Comparison of ENCODE assay signal across 9 cellular contexts in the genomic region with DNA sequence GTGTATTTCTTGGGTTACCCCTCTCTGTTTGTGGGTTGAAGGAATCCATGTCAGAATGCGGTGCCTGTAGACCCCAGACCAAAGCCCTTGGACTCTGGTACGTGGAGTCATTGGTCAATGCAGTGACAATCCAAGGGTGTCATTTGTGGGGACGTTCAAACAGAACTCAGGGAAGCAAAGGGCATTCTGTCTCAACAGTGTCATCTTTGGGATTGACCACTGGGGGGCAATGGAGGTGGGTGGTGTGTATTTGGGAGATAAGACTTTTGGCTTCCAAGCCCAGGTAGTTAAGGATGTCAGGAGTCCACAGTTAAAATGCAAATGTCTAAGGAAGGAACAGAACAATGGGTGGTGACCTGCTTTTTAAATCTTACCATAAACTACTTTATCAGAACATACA. TPM values are rescaled to one million over a fixed set of nuclear protein-coding genes. Genes with fewer than 3 reads are reported as not detected.
DNase-seq lines count a peak whose midpoint lies in the region; ATAC-seq and TF ChIP-seq lines count a peak whose summit lies in the region.
"Had no signal": no experiment of that assay in that cellular context is flagged by ENCODE, and none has a peak within 500 bp of the region (broad histone marks: within the 10 kb centered on the region; RNA-seq: fewer than 3 reads in every experiment).

No MANE protein-coding gene starts in this region.

- H3K4me3 Mint-ChIP-seq in naive thymus-derived CD4-positive, alpha-beta T cell = no peak overlapping the region
- H3K4me3 Mint-ChIP-seq in T-helper 2 cell treated with Interferon-gamma antibody and Interleukin-4, amounts not matched to agents 5 μg/mL and 100 μg/mL, for 36 hours = no peak overlapping the region

- CTCF ChIA-PET in AG04450 (lab: Charles Lee) = interaction anchor here (1.2 to 2.6 kb wide), 3 partner anchors 26 to 553 kb away, joined by 3 to 43 read pairs (median 24); no protein-coding TSS in a partner anchor
- CTCF ChIA-PET in naive thymus-derived CD4-positive, alpha-beta T cell (lab: Charles Lee) = no interaction called here

- peaks cover 0 to 7% (median 4%) of the 10 kb centered on the region in 7 donors for H3K4me1 Mint-ChIP-seq in naive thymus-derived CD4-positive, alpha-beta T cell
- no peaks in the 10 kb centered on the region for H3K4me1 Mint-ChIP-seq in T-helper 2 cell treated with Interferon-gamma antibody and Interleukin-4, amounts not matched to agents 5 μg/mL and 100 μg/mL, for 36 hours (ENCODE audit: low read depth)

- no peaks in the 10 kb centered on the region for H3K36me3 ChIP-seq in OCI-LY3 (replicated peaks; ENCODE audit: low read depth, low read length)
- no peaks in the 10 kb centered on the region for H3K36me3 ChIP-seq in naive thymus-derived CD4-positive, alpha-beta T cell (ENCODE audit: control insufficient read depth in 2 of 3, insufficient read depth in 3 of 3, low read length in 3 of 3)

- DNase-seq in AG04450 (ENCODE audit: low read depth, low spot score) (no peak), germinal center (ENCODE audit: low spot score) (peak; percentile 6)
- DNase-seq in naive thymus-derived CD4-positive, alpha-beta T cell = no peak
- DNase-seq in T-helper 2 cell treated with Interferon-gamma antibody and Interleukin-4, amounts not matched to agents 5 μg/mL and 100 μg/mL, for 36 hours (ENCODE audit: low spot score) = no peak
- no peak for DNase-seq in activated naive CD4-positive, alpha-beta T cell treated with anti-CD3 and anti-CD28 coated beads, Interleukin-2, amount 50 U/mL, for 72 hours (ENCODE audit: low spot score in 2 of 2)

- H3K4me1 ChIP-seq in OCI-LY3 (ENCODE audit: low read length) = peaks cover 22% of the 10 kb centered on the region
- H3K4me1 ChIP-seq in naive thymus-derived CD4-positive, alpha-beta T cell (ENCODE audit: control insufficient read depth in 2 of 2, insufficient read depth in 2 of 2, low read length in 2 of 2) = no peaks in the 10 kb centered on the region

- no peak overlapping the region for H3K9ac ChIP-seq in OCI-LY3 (ENCODE audit: low read length)

- TF ChIP-seq CTCF in AG04450 (IDR thresholded peaks at IDR 0.05; ENCODE audit: low read depth, low read length) = peak; percentile 23; the same call in 1 of the 2 replicates
- peak; percentile 51 for TF ChIP-seq CTCF in OCI-LY3 (IDR thresholded peaks at IDR 0.05; ENCODE audit: low read depth, low read length)

- intact Hi-C loops in naive thymus-derived CD4-positive, alpha-beta T cell (cut with micrococcal nuclease) = loop anchor here in 1 of 2 donors (5.0 kb wide), 1 partner anchor 551 kb away; no protein-coding TSS in a partner anchor

- H3K79me2 ChIP-seq in OCI-LY3 (ENCODE audit: low read length) = no peaks in the 10 kb centered on the region

- POLR2A ChIA-PET in AG04450 (lab: Yijun Ruan, JAX) = no interaction called here
- POLR2A ChIA-PET in naive thymus-derived CD4-positive, alpha-beta T cell (lab: Charles Lee) = no interaction called here

- no peak overlapping the region for H3K27ac ChIP-seq in AG04450 (ENCODE audit: low read depth, low read length)
- H3K27ac ChIP-seq in OCI-LY3 (ENCODE audit: low read length) = no peak overlapping the region
- H3K27ac ChIP-seq in naive thymus-derived CD4-positive, alpha-beta T cell (ENCODE audit: low read depth, low read length) = no peak overlapping the region

- H2AFZ ChIP-seq in OCI-LY3 (ENCODE audit: low read depth, low read length) = no peak overlapping the region

- no peak overlapping the region for H3K4me2 ChIP-seq in OCI-LY3 (ENCODE audit: low read length)

- no peaks in the 10 kb centered on the region for H3K36me3 Mint-ChIP-seq in naive thymus-derived CD4-positive, alpha-beta T cell
- no peaks in the 10 kb centered on the region for H3K36me3 Mint-ChIP-seq in T-helper 2 cell treated with Interferon-gamma antibody and Interleukin-4, amounts not matched to agents 5 μg/mL and 100 μg/mL, for 36 hours (ENCODE audit: low read depth)
- H3K36me3 Mint-ChIP-seq in activated naive CD4-positive, alpha-beta T cell treated with anti-CD3 and anti-CD28 coated beads, Interleukin-2, amount 50 U/mL, for 72 hours = no peaks in the 10 kb centered on the region

- peak; percentile 52 for ATAC-seq in GM19351 (IDR thresholded peaks at IDR 0.05; ENCODE audit: unreplicated experiment)
- ATAC-seq in naive thymus-derived CD4-positive, alpha-beta T cell = no peak
- no peak for ATAC-seq in activated naive CD4-positive, alpha-beta T cell treated with anti-CD3 and anti-CD28 coated beads, Interleukin-2, amount 50 U/mL, for 72 hours
- ATAC-seq in GM18498 (IDR thresholded peaks at IDR 0.05; ENCODE audit: unreplicated experiment) = no peak

- no peak overlapping the region for H3K27ac Mint-ChIP-seq in naive thymus-derived CD4-positive, alpha-beta T cell
- H3K27ac Mint-ChIP-seq in T-helper 2 cell treated with Interferon-gamma antibody and Interleukin-4, amounts not matched to agents 5 μg/mL and 100 μg/mL, for 36 hours = no peak overlapping the region
- no peak overlapping the region for H3K27ac Mint-ChIP-seq in activated naive CD4-positive, alpha-beta T cell treated with anti-CD3 and anti-CD28 coated beads, Interleukin-2, amount 50 U/mL, for 72 hours

- no peaks in the 10 kb centered on the region for H3K9me3 ChIP-seq in AG04450 (ENCODE audit: control insufficient read depth, insufficient read depth, low read length)
- no peaks in the 10 kb centered on the region for H3K9me3 ChIP-seq in OCI-LY3 (ENCODE audit: insufficient read depth, low read length)
- H3K9me3 ChIP-seq in naive thymus-derived CD4-positive, alpha-beta T cell (ENCODE audit: control insufficient read depth in 2 of 3, low read length in 3 of 3) = no peaks in the 10 kb centered on the region

- H3K27me3 Mint-ChIP-seq in naive thymus-derived CD4-positive, alpha-beta T cell = peaks cover 56 to 75% (median 70%) of the 10 kb centered on the region in 5 donors
- H3K27me3 Mint-ChIP-seq in T-helper 2 cell treated with Interferon-gamma antibody and Interleukin-4, amounts not matched to agents 5 μg/mL and 100 μg/mL, for 36 hours (ENCODE audit: low read depth) = peaks cover 46% of the 10 kb centered on the region

- H3K4me3 ChIP-seq in AG04450 (ENCODE audit: low read depth, low read length) = no peak overlapping the region
- no peak overlapping the region for H3K4me3 ChIP-seq in OCI-LY3 (ENCODE audit: low read length)
- H3K4me3 ChIP-seq in naive thymus-derived CD4-positive, alpha-beta T cell (ENCODE audit: low read length) = no peak overlapping the region

- peaks cover 13% of the 10 kb centered on the region for H3K27me3 ChIP-seq in AG04450 (ENCODE audit: control insufficient read depth, insufficient read depth, low read length)
- H3K27me3 ChIP-seq in OCI-LY3 (ENCODE audit: low read depth, low read length) = peaks cover 5% of the 10 kb centered on the region; the same call in 1 of the 2 replicates
- no peaks in the 10 kb centered on the region for H3K27me3 ChIP-seq in naive thymus-derived CD4-positive, alpha-beta T cell (ENCODE audit: control insufficient read depth in 2 of 2, insufficient read depth in 2 of 2, low read length in 2 of 2)

- no peaks in the 10 kb centered on the region for H4K20me1 ChIP-seq in OCI-LY3 (ENCODE audit: insufficient read depth, low read length)

- H3K9me3 Mint-ChIP-seq in naive thymus-derived CD4-positive, alpha-beta T cell = peaks cover 0 to 5% (median 0%) of the 10 kb centered on the region in 11 donors
- no peaks in the 10 kb centered on the region for H3K9me3 Mint-ChIP-seq in T-helper 2 cell treated with Interferon-gamma antibody and Interleukin-4, amounts not matched to agents 5 μg/mL and 100 μg/mL, for 36 hours
- H3K9me3 Mint-ChIP-seq in activated naive CD4-positive, alpha-beta T cell treated with anti-CD3 and anti-CD28 coated beads, Interleukin-2, amount 50 U/mL, for 72 hours = no peaks in the 10 kb centered on the region

RNA-seq across cellular contexts. Expression of a gene that starts 54.6 kb away (rescaled TPM):
- polyA plus RNA-seq in AG04450 (2011; rRNA removed) = not detected in 2 replicates
- not detected in 2 replicates for polyA minus RNA-seq in AG04450 (2011; rRNA and poly(A)+ RNA removed)
- total RNA-seq in naive thymus-derived CD4-positive, alpha-beta T cell = not detected
- not detected for polyA plus RNA-seq in naive thymus-derived CD4-positive, alpha-beta T cell
- not detected for total RNA-seq in activated naive CD4-positive, alpha-beta T cell treated with anti-CD3 and anti-CD28 coated beads, Interleukin-2, amount 50 U/mL, for 72 hours
- total RNA-seq: LHCN-M2 had no signal
